13 cellular contexts compared by ENCODE assay signal in genomic region chr5:16540421-16540820, GRCh38.
A peak's percentile ranks its signal among the peaks of the same experiment; 100 is the strongest.
DNase-seq lines count a peak whose midpoint lies in the region; ATAC-seq and TF ChIP-seq lines count a peak whose summit lies in the region.
"Had no signal": no experiment of that assay in that cellular context is flagged by ENCODE, and none has a peak within 500 bp of the region (broad histone marks: within the 10 kb centered on the region; RNA-seq: fewer than 3 reads in every experiment).

No MANE protein-coding gene starts in this region.

- peaks cover 10% of the 10 kb centered on the region for H3K4me1 Mint-ChIP-seq in activated T-helper 1 cell treated with anti-CD3 and anti-CD28 coated beads, Interleukin-12 subunit alpha, Interleukin-12 subunit beta, Interleukin-2, Interleukin-4 antibody, amounts not matched to agents 30 ng/mL and 10 ng/mL and 1 ng/mL, durations not matched to agents 14 hours and 24 hours and 36 hours (ENCODE audit: low read depth)

- peak overlapping the region; percentile 78 for H3K9ac ChIP-seq in mesenchymal stem cell (ENCODE audit: low read length)

- H2BK120ac ChIP-seq in mesenchymal stem cell (ENCODE audit: low read depth, low read length): no peak overlapping the region

- no peaks in the 10 kb centered on the region for H3K79me1 ChIP-seq in mesenchymal stem cell (replicated peaks; ENCODE audit: low read length, poor library complexity, severe bottlenecking)

- H3K4me3 ChIP-seq in choroid plexus epithelial cell (ENCODE audit: low read depth, low read length) (no peak overlapping the region), mesenchymal stem cell (ENCODE audit: insufficient read depth in 1 of 2, low read depth in 1 of 2, low read length in 2 of 2) (no peak overlapping the region)
- H3K4me3 ChIP-seq: PC-9 had no signal

- DNase-seq in AG08395 (ENCODE audit: low spot score) (peak; percentile 89), HPDE6-E6E7 (ENCODE audit: extremely low spot score) (peak; percentile 7), choroid plexus epithelial cell (ENCODE audit: low read depth) (peak; percentile 74), mesenchymal stem cell (peak; percentile 27), NCI-H524 treated with DMSO at 0.1 percent for 48 hours (lab: John Stamatoyannopoulos, UW) (no peak), NCI-H82 treated with DMSO at 0.1 percent for 48 hours (lab: John Stamatoyannopoulos, UW; ENCODE audit: unreplicated experiment) (no peak)
- DNase-seq in activated T-helper 1 cell treated with anti-CD3 and anti-CD28 coated beads, Interleukin-12 subunit alpha, Interleukin-12 subunit beta, Interleukin-2, Interleukin-4 antibody, amounts not matched to agents 30 ng/mL and 10 ng/mL and 1 ng/mL, durations not matched to agents 14 hours and 24 hours and 36 hours (ENCODE audit: low spot score): no peak
- DNase-seq: activated naive CD4-positive, alpha-beta T cell treated with Interleukin-2 at 50 U/mL for 16 hours; erythroblast; NCI-H1105 treated with DMSO at 0.1 percent for 48 hours; PC-9; WERI-Rb-1 had no signal

- H4K8ac ChIP-seq in mesenchymal stem cell (ENCODE audit: low read length): no peak overlapping the region

- no peak overlapping the region for H2BK15ac ChIP-seq in mesenchymal stem cell (ENCODE audit: low read depth, poor library complexity, severe bottlenecking)

- no peak overlapping the region for H3K4me2 ChIP-seq in mesenchymal stem cell (ENCODE audit: low read length, poor library complexity, severe bottlenecking)
- H3K4me2 ChIP-seq: PC-9 had no signal

- no peak overlapping the region for H3K27ac Mint-ChIP-seq in activated T-helper 1 cell treated with anti-CD3 and anti-CD28 coated beads, Interleukin-12 subunit alpha, Interleukin-12 subunit beta, Interleukin-2, Interleukin-4 antibody, amounts not matched to agents 30 ng/mL and 10 ng/mL and 1 ng/mL, durations not matched to agents 14 hours and 24 hours and 36 hours

- H2BK12ac ChIP-seq in mesenchymal stem cell (ENCODE audit: low read length in 2 of 2): no peak overlapping the region

- no peak for ATAC-seq in GM18511 (IDR thresholded peaks at IDR 0.05; ENCODE audit: unreplicated experiment)

- peaks cover 11% of the 10 kb centered on the region for H3K4me1 ChIP-seq in mesenchymal stem cell (ENCODE audit: control insufficient read depth, insufficient read depth, low read depth, low read length)

- intact Hi-C loops in activated T-helper 1 cell treated with anti-CD3 and anti-CD28 coated beads, Interleukin-12 subunit alpha, Interleukin-12 subunit beta, Interleukin-2, Interleukin-4 antibody, amounts not matched to agents 30 ng/mL and 10 ng/mL and 1 ng/mL, durations not matched to agents 14 hours and 24 hours and 36 hours (cut with micrococcal nuclease): no loop called here

- no peak overlapping the region for H3K14ac ChIP-seq in mesenchymal stem cell (ENCODE audit: low read length in 2 of 2)

- 59% methylated on average over 2 of the region's 3 CpGs for WGBS in mesenchymal stem cell

- no peaks in the 10 kb centered on the region for H3K9me3 Mint-ChIP-seq in activated T-helper 1 cell treated with anti-CD3 and anti-CD28 coated beads, Interleukin-12 subunit alpha, Interleukin-12 subunit beta, Interleukin-2, Interleukin-4 antibody, amounts not matched to agents 30 ng/mL and 10 ng/mL and 1 ng/mL, durations not matched to agents 14 hours and 24 hours and 36 hours

- H3K27me3 ChIP-seq in mesenchymal stem cell (ENCODE audit: control insufficient read depth in 1 of 2, insufficient read depth in 1 of 2, low read length in 2 of 2): no peaks in the 10 kb centered on the region

- no peak overlapping the region for H3K23ac ChIP-seq in mesenchymal stem cell (ENCODE audit: low read length in 2 of 2)

- no peak overlapping the region for H3K18ac ChIP-seq in mesenchymal stem cell (ENCODE audit: low read depth in 1 of 2, low read length in 2 of 2)

- no peak overlapping the region for H2AFZ ChIP-seq in mesenchymal stem cell (ENCODE audit: low read depth, low read length)
- H2AFZ ChIP-seq: PC-9 had no signal

- no peak overlapping the region for H3K4me3 Mint-ChIP-seq in activated T-helper 1 cell treated with anti-CD3 and anti-CD28 coated beads, Interleukin-12 subunit alpha, Interleukin-12 subunit beta, Interleukin-2, Interleukin-4 antibody, amounts not matched to agents 30 ng/mL and 10 ng/mL and 1 ng/mL, durations not matched to agents 14 hours and 24 hours and 36 hours

- H2AK5ac ChIP-seq in mesenchymal stem cell (ENCODE audit: low read length, severe bottlenecking): no peak overlapping the region

- peaks cover 2% of the 10 kb centered on the region for H3K36me3 Mint-ChIP-seq in activated T-helper 1 cell treated with anti-CD3 and anti-CD28 coated beads, Interleukin-12 subunit alpha, Interleukin-12 subunit beta, Interleukin-2, Interleukin-4 antibody, amounts not matched to agents 30 ng/mL and 10 ng/mL and 1 ng/mL, durations not matched to agents 14 hours and 24 hours and 36 hours (ENCODE audit: low read depth)

- no peak overlapping the region for H3K4ac ChIP-seq in mesenchymal stem cell (ENCODE audit: low read depth in 1 of 2, low read length in 2 of 2)

- no peaks in the 10 kb centered on the region for H3K27me3 Mint-ChIP-seq in activated T-helper 1 cell treated with anti-CD3 and anti-CD28 coated beads, Interleukin-12 subunit alpha, Interleukin-12 subunit beta, Interleukin-2, Interleukin-4 antibody, amounts not matched to agents 30 ng/mL and 10 ng/mL and 1 ng/mL, durations not matched to agents 14 hours and 24 hours and 36 hours (ENCODE audit: insufficient read depth)

- no peak overlapping the region for H2BK5ac ChIP-seq in mesenchymal stem cell (ENCODE audit: low read depth, low read length, poor library complexity, severe bottlenecking)

- TF ChIP-seq CTCF in choroid plexus epithelial cell (conservative IDR thresholded peaks at IDR 0.05; ENCODE audit: low read depth, low read length): no peak

- no peaks in the 10 kb centered on the region for H3K36me3 ChIP-seq in mesenchymal stem cell (ENCODE audit: control insufficient read depth in 1 of 2, insufficient read depth in 2 of 2, low read depth in 1 of 2, low read length in 2 of 2)
- H3K36me3 ChIP-seq: WERI-Rb-1 had no signal

- H3K9me3 ChIP-seq in mesenchymal stem cell (ENCODE audit: control insufficient read depth, low read length): peaks cover 6% of the 10 kb centered on the region

- no peak overlapping the region for H4K91ac ChIP-seq in mesenchymal stem cell (ENCODE audit: low read length)

- H3K27ac ChIP-seq in mesenchymal stem cell (ENCODE audit: low read length, poor library complexity, severe bottlenecking): peak overlapping the region; percentile 75
- H3K27ac ChIP-seq: PC-9, WERI-Rb-1 had no signal

Comparison
In these comparisons a context has a peak if more than half of its experiments do, and no peak if none do; other contexts are left out.
1. DNase-seq: peak in AG08395 (single experiment), HPDE6-E6E7 (single experiment), choroid plexus epithelial cell (single experiment) and mesenchymal stem cell (single experiment); none in NCI-H524 treated with DMSO at 0.1 percent for 48 hours (single experiment), activated T-helper 1 cell treated with anti-CD3 and anti-CD28 coated beads, Interleukin-12 subunit alpha, Interleukin-12 subunit beta, Interleukin-2, Interleukin-4 antibody, amounts not matched to agents 30 ng/mL and 10 ng/mL and 1 ng/mL, durations not matched to agents 14 hours and 24 hours and 36 hours (single experiment) and NCI-H82 treated with DMSO at 0.1 percent for 48 hours (single experiment).